In the genomic region with DNA sequence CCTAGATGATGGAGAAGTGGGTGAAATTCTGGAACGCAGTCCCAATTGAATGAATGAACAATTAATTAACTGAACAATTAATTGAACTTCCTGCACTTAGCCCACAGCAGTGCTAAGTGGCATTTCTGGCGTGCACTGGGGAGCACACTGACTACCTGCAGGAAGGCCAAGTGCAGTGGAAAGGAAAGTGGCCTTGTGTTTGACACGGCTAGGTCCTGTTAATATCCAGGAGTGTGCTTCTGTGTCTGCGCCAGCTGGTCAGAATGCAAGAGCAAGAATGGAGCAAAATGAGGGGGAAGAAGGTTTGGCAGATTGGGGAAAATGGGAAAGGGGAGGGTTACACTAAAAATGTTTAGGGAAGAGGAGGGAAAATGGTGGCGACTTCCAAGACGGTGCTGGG, we compare ENCODE assay signal across 19 cellular contexts.
DNase-seq lines count a peak whose midpoint lies in the region; ATAC-seq and TF ChIP-seq lines count a peak whose summit lies in the region.
"Had no signal": no experiment of that assay in that cellular context is flagged by ENCODE, and none has a peak within 500 bp of the region (broad histone marks: within the 10 kb centered on the region; RNA-seq: fewer than 3 reads in every experiment).

No MANE protein-coding gene starts in this region.

- H3K4me1 Mint-ChIP-seq in mesothelial cell of epicardium (peaks cover 61% of the 10 kb centered on the region), progenitor cell of endocrine pancreas (ENCODE audit: low read depth) (peaks cover 35% of the 10 kb centered on the region)

- H3K27ac ChIP-seq in heart right ventricle, result peak overlapping the region in 7 of 10 donors; percentile 29 to 81 (median 50)
- H3K27ac ChIP-seq: BLaER1 had no signal

- H3K4me3 ChIP-seq in heart right ventricle, result peak overlapping the region in 1 of 10 donors; percentile 2
- H3K4me3 ChIP-seq: BLaER1, GM12878 had no signal

- DNase-seq in heart right ventricle (no peak), left ventricle myocardium superior (no peak), mesothelial cell of epicardium (ENCODE audit: low spot score in 2 of 2, unreplicated experiment in 2 of 2) (no peak), progenitor cell of endocrine pancreas (ENCODE audit: low spot score, unreplicated experiment) (no peak), HT-29 (ENCODE audit: low spot score) (no peak), DMS79 (lab: John Stamatoyannopoulos, UW) (no peak)
- DNase-seq: CD8-positive, alpha-beta T cell; DND-41; GOT3; KBM-7; MV-4-11; NCI-H1417 treated with DMSO at 0.1 percent for 48 hours; NCI-H2029; NCI-H510A; NCI-H774 had no signal

- no peak overlapping the region for H3K4me3 Mint-ChIP-seq in mesothelial cell of epicardium
- H3K4me3 Mint-ChIP-seq in progenitor cell of endocrine pancreas (ENCODE audit: low read depth), result no peak overlapping the region
- H3K4me3 Mint-ChIP-seq: CD8-positive, alpha-beta T cell had no signal

- H3K27me3 Mint-ChIP-seq in mesothelial cell of epicardium (ENCODE audit: low read depth) (no peaks in the 10 kb centered on the region), progenitor cell of endocrine pancreas (no peaks in the 10 kb centered on the region)

- WGBS in heart right ventricle, 2 donors, result 59 to 73% methylated on average over 6 of the region's 6 CpGs

- ATAC-seq in heart right ventricle, result peak in 2 of 8 donors; percentile 21 to 36
- no peak for ATAC-seq in left ventricle myocardium superior
- ATAC-seq in HG03175 (IDR thresholded peaks at IDR 0.05; ENCODE audit: unreplicated experiment), result no peak
- ATAC-seq in GM21390 (IDR thresholded peaks at IDR 0.05; ENCODE audit: unreplicated experiment), result no peak
- ATAC-seq: CD8-positive, alpha-beta T cell; GM12878 had no signal

- TF ChIP-seq CTCF in heart right ventricle (IDR thresholded peaks at IDR 0.05), result no peak
- no peak for TF ChIP-seq CTCF in mesothelial cell of epicardium (IDR thresholded peaks at IDR 0.05; ENCODE audit: unreplicated experiment)
- TF ChIP-seq CTCF in progenitor cell of endocrine pancreas (IDR thresholded peaks at IDR 0.05; ENCODE audit: unreplicated experiment), result no peak

- peaks cover 0 to 79% (median 27%) of the 10 kb centered on the region in 9 donors for H3K36me3 ChIP-seq in heart right ventricle
- H3K36me3 ChIP-seq: BLaER1 had no signal

- H3K27ac Mint-ChIP-seq in mesothelial cell of epicardium, result peak overlapping the region; percentile 95
- peak overlapping the region; percentile 90 for H3K27ac Mint-ChIP-seq in progenitor cell of endocrine pancreas
- H3K27ac Mint-ChIP-seq: CD8-positive, alpha-beta T cell had no signal

- intact Hi-C loops in heart right ventricle (cut with DNase I), result loop anchor here in 1 of 10 donors (5.0 kb wide), 1 partner anchor 61 kb away; no protein-coding TSS in a partner anchor
- intact Hi-C loops in left ventricle myocardium superior (cut with micrococcal nuclease), result no loop called here

- H3K9me3 Mint-ChIP-seq in mesothelial cell of epicardium (no peaks in the 10 kb centered on the region), progenitor cell of endocrine pancreas (ENCODE audit: low read depth) (peaks cover 4% of the 10 kb centered on the region)
- H3K9me3 Mint-ChIP-seq: CD8-positive, alpha-beta T cell had no signal

- no peaks in the 10 kb centered on the region for H3K36me3 Mint-ChIP-seq in mesothelial cell of epicardium
- H3K36me3 Mint-ChIP-seq in progenitor cell of endocrine pancreas (ENCODE audit: insufficient read depth), result peaks cover 28% of the 10 kb centered on the region

- no peaks in the 10 kb centered on the region for H3K9me3 ChIP-seq in heart right ventricle
- H3K9me3 ChIP-seq: BLaER1 had no signal

- H3K27me3 ChIP-seq in heart right ventricle, result no peaks in the 10 kb centered on the region
- H3K27me3 ChIP-seq: BLaER1 had no signal

- peaks cover 3 to 97% (median 60%) of the 10 kb centered on the region in 9 donors for H3K4me1 ChIP-seq in heart right ventricle
- H3K4me1 ChIP-seq: BLaER1 had no signal
